Comparison of ENCODE assay signal across 1 cellular context in the genomic region with DNA sequence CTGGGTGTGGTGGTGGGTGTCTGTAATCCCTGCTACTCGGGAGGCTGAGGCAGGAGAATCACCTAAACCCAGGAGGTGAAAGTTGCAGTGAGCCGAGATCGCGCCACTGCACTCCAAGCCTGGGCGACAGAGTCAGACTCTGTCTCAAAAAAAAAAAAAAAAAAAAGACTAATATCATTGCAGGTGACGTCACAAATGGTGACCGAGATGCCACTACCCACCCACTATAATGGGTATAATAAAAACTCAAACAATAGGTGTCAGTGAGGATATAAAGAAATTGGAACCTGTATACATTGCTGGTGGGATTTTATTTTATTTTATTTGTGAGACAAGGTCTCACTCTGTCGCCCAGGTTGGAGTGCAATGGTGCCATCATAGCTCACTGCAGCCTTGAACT. TPM values are rescaled to one million over a fixed set of nuclear protein-coding genes. Genes with fewer than 3 reads are reported as not detected.
"Had no signal": no experiment of that assay in that cellular context is flagged by ENCODE, and none has a peak within 500 bp of the region (broad histone marks: within the 10 kb centered on the region; RNA-seq: fewer than 3 reads in every experiment).

No MANE protein-coding gene starts in this region.

RNA-seq across cellular contexts. Expression of gene DLK2, which starts 40.1 kb away (rescaled TPM):
- total RNA-seq: NCI-H460 had no signal
